ENCODE assay signal across 1 cellular context in the genomic region with DNA sequence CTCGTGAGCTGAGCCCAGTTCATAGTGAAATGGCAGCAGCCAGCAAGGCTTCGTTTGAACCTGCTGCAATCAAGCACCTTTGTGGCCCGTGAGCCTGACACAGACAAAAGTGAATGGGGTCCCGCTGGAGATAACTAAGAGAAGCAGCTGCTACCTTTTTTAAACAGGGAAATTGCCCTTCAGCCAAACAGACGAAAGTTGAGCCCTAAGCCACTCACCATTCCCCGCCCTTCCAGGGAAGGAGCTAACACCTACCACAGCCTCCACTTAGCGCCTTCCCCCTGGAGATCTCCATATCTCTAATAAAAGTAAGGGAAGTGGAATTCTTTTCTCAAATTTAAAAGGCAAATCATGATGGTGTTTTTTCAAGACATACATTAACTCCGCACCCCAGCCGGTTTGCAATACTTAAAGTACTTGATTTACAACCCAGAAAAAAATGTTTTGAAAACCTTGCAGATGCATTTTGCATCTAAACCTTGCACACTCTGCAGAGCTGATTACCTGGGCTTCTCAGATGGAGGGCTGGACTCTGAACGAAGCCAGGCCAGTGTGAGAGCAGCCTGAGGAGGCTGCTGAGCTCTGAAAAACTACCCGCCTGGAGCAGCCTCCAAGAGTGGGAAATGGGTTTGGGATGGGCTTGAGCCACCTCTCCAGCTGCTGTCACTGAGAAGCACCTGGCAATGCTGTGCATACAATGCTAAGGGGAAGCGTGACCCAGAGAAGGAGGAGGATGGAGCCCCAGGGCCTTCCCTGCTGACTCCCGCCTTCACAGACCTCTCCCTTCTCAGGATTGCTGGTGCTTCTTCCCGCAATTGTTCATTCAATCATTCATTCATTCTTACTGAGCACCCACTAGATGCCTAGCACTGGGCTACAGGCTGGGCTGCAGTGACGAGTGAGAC.
TF ChIP-seq lines count a peak whose summit lies in the region.

No MANE protein-coding gene starts in this region.

TF ChIP-seq in IMR-90, 13 proteins besides CTCF, POLR2A, EP300 and RAD21:
- no peak for TF ChIP-seq BHLHE40 (IDR thresholded peaks at IDR 0.05; ENCODE audit: low read depth, low read length)
